ENCODE assay signal across 1 cellular context in genomic region chr14:23418021-23418420, GRCh38.
TF ChIP-seq lines count a peak whose summit lies in the region.

No MANE protein-coding gene starts in this region.

TF ChIP-seq in HepG2, 621 proteins besides CTCF, POLR2A, EP300 and RAD21:
- TF ChIP-seq SMAD9 (CRISPR knock-in tag; IDR thresholded peaks at IDR 0.05) (no peak), ZNF280B (CRISPR knock-in tag; IDR thresholded peaks at IDR 0.05; ENCODE audit: borderline replicate concordance) (no peak), CCDC6 (CRISPR knock-in tag; IDR thresholded peaks at IDR 0.05) (no peak), ZNF503 (CRISPR knock-in tag; IDR thresholded peaks at IDR 0.05) (no peak), BCLAF1 (IDR thresholded peaks at IDR 0.05) (no peak), ZNF329 (CRISPR knock-in tag; IDR thresholded peaks at IDR 0.05; ENCODE audit: low read depth) (no peak), SMC3 (IDR thresholded peaks at IDR 0.05; ENCODE audit: low read length) (no peak), KDM5B (CRISPR knock-in tag; IDR thresholded peaks at IDR 0.05; ENCODE audit: borderline replicate concordance) (0 out of 2 replicates have a peak, but pooled peaks have one; percentile 11), ZXDC (CRISPR knock-in tag; IDR thresholded peaks at IDR 0.05) (no peak), POGK (CRISPR knock-in tag; conservative IDR thresholded peaks at IDR 0.05) (0 out of 2 replicates have a peak, but pooled peaks have one; percentile 48), NR0B2 (CRISPR knock-in tag; IDR thresholded peaks at IDR 0.05) (no peak)
TF ChIP-seq in HepG2: peak in this region for 2.
